ENCODE assay signal across 8 cellular contexts in the genomic region with DNA sequence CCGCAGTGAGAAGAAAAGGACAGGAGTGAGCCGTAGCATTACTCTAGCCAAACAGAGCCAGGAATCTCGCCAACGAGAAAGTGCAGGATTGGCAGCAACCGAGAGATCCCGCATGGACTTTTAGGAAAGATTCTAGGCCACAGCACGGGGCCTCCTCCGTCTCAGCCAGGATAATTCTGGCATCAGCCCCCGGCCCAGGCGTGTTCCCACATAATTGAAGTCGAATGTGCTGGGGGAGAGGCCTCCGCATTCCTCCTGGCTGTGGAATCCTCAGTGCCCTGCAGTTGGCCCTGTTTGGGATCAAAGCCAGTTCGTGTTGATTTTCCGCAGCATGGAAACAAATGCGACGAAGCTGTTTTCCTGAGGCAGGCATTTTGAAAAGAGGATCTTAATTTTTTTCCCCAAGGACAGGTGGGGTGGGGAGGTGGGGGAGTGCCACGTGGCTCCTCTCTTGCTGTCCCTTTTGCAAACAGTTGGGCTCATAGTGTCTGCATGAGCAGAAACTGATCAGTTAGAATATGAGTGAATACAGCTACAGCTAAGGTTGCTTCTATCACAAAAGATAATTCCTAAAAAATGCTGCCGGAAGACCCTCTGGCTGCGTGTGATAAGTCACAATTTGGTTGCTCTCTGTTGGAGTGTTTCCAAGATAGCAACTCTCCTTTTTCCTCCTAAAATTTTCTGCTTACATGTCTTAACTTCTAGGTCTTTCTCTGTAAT. TPM values are rescaled to one million over a fixed set of nuclear protein-coding genes. Genes with fewer than 3 reads are reported as not detected.
DNase-seq lines count a peak whose midpoint lies in the region; ATAC-seq, FAIRE-seq and TF ChIP-seq lines count a peak whose summit lies in the region.

No MANE protein-coding gene starts in this region.

- peak; percentile 39 for DNase-seq in CMK (ENCODE audit: low read depth)
- peak; percentile 94 for DNase-seq in astrocyte of the hippocampus (ENCODE audit: low read depth, low spot score)
- DNase-seq in hypothalamus (lab: John Stamatoyannopoulos, UW), result peak in 37 of 51 donors; percentile 9 to 75 (median 47)
- peak; percentile 85 for DNase-seq in posterior vena cava (ENCODE audit: low spot score)
- DNase-seq in GM12892 (ENCODE audit: insufficient read length), result no peak
- DNase-seq in effector memory CD4-positive, alpha-beta T cell, result no peak

- no peak for ATAC-seq in GM19455 (IDR thresholded peaks at IDR 0.05; ENCODE audit: unreplicated experiment)
- ATAC-seq in HG02840 (IDR thresholded peaks at IDR 0.05; ENCODE audit: low FRiP score, unreplicated experiment), result no peak

- no peak for FAIRE-seq in GM12892 (lab: Jason Lieb, UNC)

- TF ChIP-seq POLR2A in GM12892 (IDR thresholded peaks at IDR 0.05; ENCODE audit: low read depth, low read length), result no peak

- no peaks in the 10 kb centered on the region for H3K9me3 ChIP-seq in effector memory CD4-positive, alpha-beta T cell (ENCODE audit: control insufficient read depth, low read length)

- intact Hi-C loops in posterior vena cava (cut with DNase I), result no loop called here

- H3K36me3 ChIP-seq in effector memory CD4-positive, alpha-beta T cell (ENCODE audit: control insufficient read depth, insufficient read depth, low read length), result no peaks in the 10 kb centered on the region

- no peak overlapping the region for H3K27ac ChIP-seq in effector memory CD4-positive, alpha-beta T cell (ENCODE audit: insufficient read depth, low read length, poor library complexity, severe bottlenecking)

- no peaks in the 10 kb centered on the region for H3K4me1 ChIP-seq in effector memory CD4-positive, alpha-beta T cell (ENCODE audit: control insufficient read depth, insufficient read depth, low read length, poor library complexity, severe bottlenecking)

- no peak overlapping the region for H3K4me3 ChIP-seq in effector memory CD4-positive, alpha-beta T cell (ENCODE audit: insufficient read depth, low read depth, low read length, poor library complexity, severe bottlenecking)

- H3K27me3 ChIP-seq in effector memory CD4-positive, alpha-beta T cell (replicated peaks; ENCODE audit: control insufficient read depth, insufficient read depth, low read length, poor library complexity, severe bottlenecking), result no peaks in the 10 kb centered on the region

RNA-seq across cellular contexts. Expression of a gene that starts 37.3 kb away (rescaled TPM):
- total RNA-seq in posterior vena cava, result 10 to 100 TPM; 57.8 to 64.4 TPM
- polyA plus RNA-seq in GM12892 (2012; ENCODE audit: missing spikeins), result 23.8 TPM

RNA-seq across cellular contexts. Expression of a gene that starts 49.4 kb away (rescaled TPM):
- 10 to 100 TPM; 12.4 to 14.4 TPM for total RNA-seq in posterior vena cava
- 12.0 TPM for polyA plus RNA-seq in GM12892 (2012; ENCODE audit: missing spikeins)

RNA-seq across cellular contexts. Expression of a gene that starts 49.5 kb away (rescaled TPM):
- 10 to 100 TPM; 11.6 to 19.1 TPM for total RNA-seq in posterior vena cava
- polyA plus RNA-seq in GM12892 (2012; ENCODE audit: missing spikeins), result 19.7 TPM

Comparison
In these comparisons a context has a peak if more than half of its experiments do, and no peak if none do; other contexts are left out.
1. DNase-seq: peak in CMK (single experiment), astrocyte of the hippocampus (single experiment), hypothalamus (37 of 51) and posterior vena cava (single experiment); none in GM12892 (single experiment) and effector memory CD4-positive, alpha-beta T cell (0 of 3).